ENCODE assay signal across 8 cellular contexts in genomic region chr9:129497064-129497836, GRCh38.
A peak's percentile ranks its signal among the peaks of the same experiment; 100 is the strongest.
DNase-seq lines count a peak whose midpoint lies in the region; ATAC-seq and TF ChIP-seq lines count a peak whose summit lies in the region.

No MANE protein-coding gene starts in this region.

- ATAC-seq in mucosa of descending colon (no peak), upper lobe of right lung (peak; percentile 2), GM21737 (IDR thresholded peaks at IDR 0.05; ENCODE audit: unreplicated experiment) (no peak), HG03521 (IDR thresholded peaks at IDR 0.05; ENCODE audit: unreplicated experiment) (no peak)

- H3K4me3 ChIP-seq in NT2/D1 (ENCODE audit: insufficient read length, low read depth): peak overlapping the region; percentile 73
- peak overlapping the region; percentile 30 for H3K4me3 ChIP-seq in ectodermal cell (ENCODE audit: insufficient read depth, low read depth, low read length)
- H3K4me3 ChIP-seq in mucosa of descending colon: peak overlapping the region; percentile 27
- H3K4me3 ChIP-seq in upper lobe of right lung: peak overlapping the region; percentile 71

- DNase-seq in GM20000 (ENCODE audit: low spot score) (peak; percentile 32), NT2/D1 (ENCODE audit: low read depth, low spot score) (peak; percentile 77), mucosa of descending colon (peak in 2 of 3 donors; percentile 31 to 57), upper lobe of right lung (peak; percentile 71), AML-193 (lab: John Stamatoyannopoulos, UW) (no peak)

- peak overlapping the region; percentile 89 for H3K9ac ChIP-seq in NT2/D1 (ENCODE audit: insufficient read length, low read depth)

- intact Hi-C loops in mucosa of descending colon (cut with DNase I, micrococcal nuclease): no loop called here
- intact Hi-C loops in upper lobe of right lung (cut with DNase I): loop anchor here (10.0 kb wide), 1 partner anchor 312 kb away; no protein-coding TSS in a partner anchor

- H3K27ac ChIP-seq in ectodermal cell (ENCODE audit: insufficient read depth, low read depth, low read length, poor library complexity, severe bottlenecking) (peak overlapping the region; percentile 61), upper lobe of right lung (peak overlapping the region; percentile 91)

- no peaks in the 10 kb centered on the region for H3K27me3 ChIP-seq in NT2/D1 (ENCODE audit: insufficient read depth, insufficient read length)
- peaks cover 5% of the 10 kb centered on the region for H3K27me3 ChIP-seq in ectodermal cell (ENCODE audit: control insufficient read depth, insufficient read depth, low read length, poor library complexity, severe bottlenecking)
- H3K27me3 ChIP-seq in upper lobe of right lung: no peaks in the 10 kb centered on the region

- H3K4me1 ChIP-seq in NT2/D1 (ENCODE audit: insufficient read depth, insufficient read length) (peaks cover 49% of the 10 kb centered on the region), ectodermal cell (ENCODE audit: control insufficient read depth, insufficient read depth, low read length) (peaks cover 63% of the 10 kb centered on the region), mucosa of descending colon (ENCODE audit: low read depth) (peaks cover 32% of the 10 kb centered on the region), upper lobe of right lung (peaks cover 41% of the 10 kb centered on the region)

- H3K36me3 ChIP-seq in NT2/D1 (ENCODE audit: insufficient read depth, insufficient read length, low read length): peaks cover 15% of the 10 kb centered on the region
- H3K36me3 ChIP-seq in ectodermal cell (ENCODE audit: control insufficient read depth, insufficient read depth, low read length): no peaks in the 10 kb centered on the region
- H3K36me3 ChIP-seq in mucosa of descending colon (ENCODE audit: low read depth): no peaks in the 10 kb centered on the region
- H3K36me3 ChIP-seq in upper lobe of right lung: peaks cover 15% of the 10 kb centered on the region

- no peaks in the 10 kb centered on the region for H3K9me3 ChIP-seq in NT2/D1 (ENCODE audit: insufficient read depth, low read length)
- no peaks in the 10 kb centered on the region for H3K9me3 ChIP-seq in ectodermal cell (ENCODE audit: control insufficient read depth, low read length)
- H3K9me3 ChIP-seq in mucosa of descending colon: no peaks in the 10 kb centered on the region
- no peaks in the 10 kb centered on the region for H3K9me3 ChIP-seq in upper lobe of right lung

- WGBS in ectodermal cell, 2 experiments: 14 to 16% methylated on average over 16 to 17 of the region's 17 CpGs

- TF ChIP-seq CTCF in GM20000 (IDR thresholded peaks at IDR 0.05; ENCODE audit: extremely low read depth, missing control alignments) (no peak), mucosa of descending colon (IDR thresholded peaks at IDR 0.05) (no peak), upper lobe of right lung (IDR thresholded peaks at IDR 0.05) (no peak)

Comparison
In these comparisons a context has a peak if more than half of its experiments do, and no peak if none do; other contexts are left out.
1. DNase-seq: peak in GM20000 (single experiment), NT2/D1 (single experiment), mucosa of descending colon (2 of 3) and upper lobe of right lung (single experiment); none in AML-193 (0 of 2).
2. Peak in every context shown above with its lines, with median percentiles within 50 percentile points of each other: H3K4me3 ChIP-seq.